10 cellular contexts compared by ENCODE assay signal in the genomic region with DNA sequence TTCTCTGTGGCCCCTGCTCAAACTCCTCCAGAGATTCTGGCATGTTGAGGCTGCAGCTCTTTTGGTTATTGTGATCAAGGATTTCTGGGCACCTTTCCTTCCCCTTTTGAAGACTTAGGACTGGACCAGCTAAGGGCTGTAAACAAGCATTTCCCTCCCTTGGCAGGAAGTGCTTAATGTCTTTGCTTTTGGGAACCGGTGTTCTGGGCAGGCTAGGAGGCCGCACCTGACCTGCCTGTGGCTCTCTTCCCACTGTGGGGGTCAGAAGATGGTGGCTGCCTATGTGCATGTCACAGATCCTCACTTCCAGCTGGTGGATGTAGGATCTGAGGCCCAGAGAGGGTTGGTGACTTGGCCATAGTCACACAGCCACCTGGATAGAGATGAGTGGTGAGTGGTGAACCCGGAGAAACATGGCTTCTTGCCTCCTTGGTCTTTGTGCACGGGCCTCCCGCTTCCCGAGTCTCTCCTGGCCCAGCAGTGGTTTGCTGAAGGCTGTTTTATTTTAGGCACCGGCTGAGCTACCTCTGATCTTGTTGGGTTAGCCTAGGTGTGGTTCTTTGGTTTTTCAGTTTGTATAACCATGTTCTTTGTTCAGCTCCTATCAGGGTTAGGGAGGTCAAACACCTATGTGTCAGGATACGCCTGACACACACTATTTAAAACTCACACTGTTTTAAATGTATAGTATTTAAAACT.
DNase-seq lines count a peak whose midpoint lies in the region; FAIRE-seq and TF ChIP-seq lines count a peak whose summit lies in the region.
"Had no signal": no experiment of that assay in that cellular context is flagged by ENCODE, and none has a peak within 500 bp of the region (broad histone marks: within the 10 kb centered on the region; RNA-seq: fewer than 3 reads in every experiment).

No MANE protein-coding gene starts in this region.

- no peak for FAIRE-seq in GM19239 (lab: Jason Lieb, UNC)
- FAIRE-seq: GM12891 had no signal

- H4K8ac ChIP-seq in neuronal stem cell (ENCODE audit: low read depth, low read length): no peak overlapping the region

- H3K79me1 ChIP-seq in neuronal stem cell (ENCODE audit: low read depth, low read length): no peaks in the 10 kb centered on the region

- POLR2A ChIA-PET in A673 (lab: Charles Lee; ENCODE audit: low non-redundant PET): no interaction called here

- H2AK5ac ChIP-seq in neuronal stem cell (ENCODE audit: low read depth, low read length): no peak overlapping the region

- H3K9me3 Mint-ChIP-seq in Calu3 (ENCODE audit: low read depth, unreplicated experiment): no peaks in the 10 kb centered on the region

- no peak overlapping the region for H2BK15ac ChIP-seq in neuronal stem cell (ENCODE audit: low read length)

- intact Hi-C loops in A673 (cut with micrococcal nuclease; ENCODE audit: unreplicated experiment): no loop called here
- intact Hi-C loops in esophagus squamous epithelium (cut with DNase I): no loop called here
- intact Hi-C loops in Calu3 (cut with micrococcal nuclease; ENCODE audit: unreplicated experiment): no loop called here

- no peak for TF ChIP-seq POLR2A in esophagus squamous epithelium (IDR thresholded peaks at IDR 0.05)

- no peak overlapping the region for H2AFZ ChIP-seq in neuronal stem cell (ENCODE audit: low read length)

- 74 to 96% methylated on average over 6 of the region's 8 CpGs for WGBS in esophagus squamous epithelium, 2 donors
- WGBS in neuronal stem cell (ENCODE audit: extremely low coverage in 2 of 2, insufficient read length in 2 of 2, insufficient replicate concordance in 1 of 2), 2 donors: no CpG with 5 or more reads among the region's 8 CpGs

- BruUV-seq in A673 (replicated peaks; lab: Mats Ljungman, UMichigan): no TSS peak
- BruUV-seq in Calu3 (replicated peaks; lab: Mats Ljungman, UMichigan): no TSS peak

- peak overlapping the region; percentile 3 for H3K9ac ChIP-seq in NT2/D1 (ENCODE audit: insufficient read length, low read depth)
- no peak overlapping the region for H3K9ac ChIP-seq in neuronal stem cell (ENCODE audit: low read depth, low read length, poor library complexity)

- H3K14ac ChIP-seq in neuronal stem cell (ENCODE audit: low read length): no peak overlapping the region

- peaks cover 55% of the 10 kb centered on the region for H3K27me3 Mint-ChIP-seq in Calu3 (ENCODE audit: unreplicated experiment)

- H3K4me2 ChIP-seq in neuronal stem cell (ENCODE audit: insufficient read depth, low read length, poor library complexity, severe bottlenecking): no peak overlapping the region

- H3K36me3 Mint-ChIP-seq in Calu3 (ENCODE audit: insufficient read depth, unreplicated experiment): no peaks in the 10 kb centered on the region

- no peak overlapping the region for H3K4me3 Mint-ChIP-seq in Calu3 (ENCODE audit: low read depth, unreplicated experiment)

- H3K27me3 ChIP-seq in A673 (replicated peaks; ENCODE audit: insufficient read depth, low read depth, low read length, poor library complexity): no peaks in the 10 kb centered on the region
- peaks cover 18% of the 10 kb centered on the region for H3K27me3 ChIP-seq in NT2/D1 (ENCODE audit: insufficient read depth, insufficient read length)
- H3K27me3 ChIP-seq in esophagus squamous epithelium: no peaks in the 10 kb centered on the region
- H3K27me3 ChIP-seq in neuronal stem cell (ENCODE audit: control insufficient read depth in 3 of 3, insufficient read depth in 3 of 3, low read depth in 1 of 3, low read length in 3 of 3): no peaks in the 10 kb centered on the region

- H3K27ac Mint-ChIP-seq in Calu3 (ENCODE audit: unreplicated experiment): no peak overlapping the region

- H2BK12ac ChIP-seq in neuronal stem cell (ENCODE audit: low read length): no peak overlapping the region

- no peaks in the 10 kb centered on the region for H3K36me3 ChIP-seq in A673 (ENCODE audit: insufficient read depth, low read length, poor library complexity, severe bottlenecking)
- H3K36me3 ChIP-seq in NT2/D1 (ENCODE audit: insufficient read depth, insufficient read length, low read length): no peaks in the 10 kb centered on the region
- H3K36me3 ChIP-seq in esophagus squamous epithelium: no peaks in the 10 kb centered on the region
- H3K36me3 ChIP-seq in neuronal stem cell (replicated peaks in 1 of 2; ENCODE audit: control insufficient read depth in 2 of 2, insufficient read depth in 2 of 2, low read length in 2 of 2): no peaks in the 10 kb centered on the region

- H3K23ac ChIP-seq in neuronal stem cell (ENCODE audit: low read depth, low read length, poor library complexity): no peak overlapping the region

- no peak for DNase-seq in A673 (ENCODE audit: low spot score)
- no peak for DNase-seq in NT2/D1 (ENCODE audit: low read depth, low spot score)
- DNase-seq in esophagus squamous epithelium (lab: John Stamatoyannopoulos, UW): no peak
- no peak for DNase-seq in neuronal stem cell (ENCODE audit: low spot score)
- DNase-seq in Calu3: no peak
- DNase-seq in RPMI8226: no peak
- DNase-seq in GM19239 (ENCODE audit: insufficient read length, low spot score): no peak
- no peak for DNase-seq in stimulated activated CD4-positive, alpha-beta T cell treated with anti-CD3 and anti-CD28 coated beads, Interleukin-4, amount 100 ng/mL, for 24 hours
- DNase-seq: NCI-H510A treated with DMSO at 0.1 percent for 48 hours had no signal

- H3K4me3 ChIP-seq in A673 (ENCODE audit: low read depth, low read length, poor library complexity, severe bottlenecking) (no peak overlapping the region), NT2/D1 (ENCODE audit: insufficient read length, low read depth) (no peak overlapping the region), esophagus squamous epithelium (no peak overlapping the region), neuronal stem cell (ENCODE audit: low read length in 2 of 2) (no peak overlapping the region)

- peak overlapping the region; percentile 21 for H3K18ac ChIP-seq in neuronal stem cell (ENCODE audit: low read length)

- no peak for TF ChIP-seq CTCF in A673 (conservative IDR thresholded peaks at IDR 0.05; ENCODE audit: low read depth, low read length)
- TF ChIP-seq CTCF in esophagus squamous epithelium (IDR thresholded peaks at IDR 0.05): no peak
- no peak for TF ChIP-seq CTCF in Calu3 (IDR thresholded peaks at IDR 0.05; ENCODE audit: unreplicated experiment)

- CTCF ChIA-PET in A673 (lab: Charles Lee) (no interaction called here), Calu3 (lab: Charles Lee) (interaction anchor here (0.7 kb wide), 1 partner anchor 1160 kb away, joined by 8 read pairs; no protein-coding TSS in a partner anchor)

- H3K27ac ChIP-seq in A673 (ENCODE audit: low read depth, low read length, poor library complexity, severe bottlenecking): peak overlapping the region; percentile 58
- H3K27ac ChIP-seq in esophagus squamous epithelium: peak overlapping the region; percentile 27 to 84 (median 70)
- H3K27ac ChIP-seq in neuronal stem cell (replicated peaks; ENCODE audit: low read length): no peak overlapping the region

- H3K4me1 ChIP-seq in A673 (ENCODE audit: insufficient read depth, low read length, poor library complexity, severe bottlenecking) (peaks cover 46% of the 10 kb centered on the region), NT2/D1 (ENCODE audit: insufficient read depth, insufficient read length) (peaks cover 6% of the 10 kb centered on the region), esophagus squamous epithelium (peaks cover 8 to 85% (median 49%) of the 10 kb centered on the region in 3 donors), neuronal stem cell (ENCODE audit: control insufficient read depth in 2 of 2, insufficient read depth in 1 of 2, low read depth in 1 of 2, low read length in 2 of 2) (peaks cover 5 to 9% of the 10 kb centered on the region in 2 donors)

- H3K9me3 ChIP-seq in A673 (ENCODE audit: low read depth, low read length, poor library complexity, severe bottlenecking): no peaks in the 10 kb centered on the region
- H3K9me3 ChIP-seq in NT2/D1 (ENCODE audit: insufficient read depth, low read length): no peaks in the 10 kb centered on the region
- no peaks in the 10 kb centered on the region for H3K9me3 ChIP-seq in esophagus squamous epithelium
- no peaks in the 10 kb centered on the region for H3K9me3 ChIP-seq in neuronal stem cell (replicated peaks in 1 of 2; ENCODE audit: control insufficient read depth in 2 of 2, insufficient read depth in 1 of 2, low read depth in 1 of 2, low read length in 2 of 2)

- no peak overlapping the region for H4K91ac ChIP-seq in neuronal stem cell (ENCODE audit: low read depth, low read length, poor library complexity)

- no peak overlapping the region for H2BK5ac ChIP-seq in neuronal stem cell (ENCODE audit: low read length)

- H2BK120ac ChIP-seq in neuronal stem cell (ENCODE audit: low read depth, low read length): no peak overlapping the region

- H3K4me1 Mint-ChIP-seq in Calu3 (ENCODE audit: low read depth, unreplicated experiment): no peaks in the 10 kb centered on the region

- H3K4ac ChIP-seq in neuronal stem cell (ENCODE audit: low read length): no peak overlapping the region
